1 cellular context compared by ENCODE assay signal in the genomic region with DNA sequence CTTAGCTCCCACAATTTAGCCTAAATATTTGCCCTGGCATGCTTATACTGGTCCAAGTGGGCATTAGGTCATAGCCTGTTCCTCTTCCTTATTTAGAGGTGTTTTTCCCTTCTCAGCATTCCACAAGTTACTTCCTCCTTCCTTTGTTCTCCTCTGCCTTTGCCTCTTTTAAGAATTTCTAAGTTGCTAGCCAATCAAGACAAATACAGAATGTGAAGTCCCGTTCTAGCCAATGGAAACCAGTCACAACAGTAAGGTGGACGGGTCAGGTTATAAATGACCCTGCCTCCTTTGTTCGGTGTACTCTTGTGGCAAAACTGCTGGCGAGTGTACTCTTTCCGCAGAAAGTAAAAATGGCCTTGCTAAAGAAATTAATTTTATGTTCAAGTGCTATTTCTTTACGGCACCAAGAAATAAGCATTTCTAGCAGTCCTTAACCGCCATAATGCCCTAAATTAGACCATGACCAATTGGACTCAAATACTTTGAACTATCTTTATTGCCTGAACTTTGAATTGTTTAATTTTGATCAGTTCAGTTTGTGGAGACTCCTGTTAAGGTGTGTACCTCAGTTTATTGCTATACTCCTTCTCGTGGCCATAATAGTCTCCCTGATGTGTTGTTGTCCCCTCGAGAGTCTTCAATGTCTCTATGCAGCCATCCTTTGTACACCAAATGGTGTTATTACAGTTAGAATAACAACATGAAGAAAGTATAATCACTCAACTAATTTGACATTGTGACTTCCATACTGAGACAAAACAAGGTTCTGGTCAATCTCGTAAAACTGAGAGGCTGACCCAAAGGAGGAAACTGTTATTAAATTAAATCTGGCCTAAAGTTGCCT.
TF ChIP-seq lines count a peak whose summit lies in the region.

No MANE protein-coding gene starts in this region.

TF ChIP-seq in HepG2, 621 proteins besides CTCF, POLR2A, EP300 and RAD21:
- TF ChIP-seq ZSCAN31 (CRISPR knock-in tag; IDR thresholded peaks at IDR 0.05; ENCODE audit: low read depth) (no peak), KLF13 (CRISPR knock-in tag; IDR thresholded peaks at IDR 0.05) (no peak), NFYC (CRISPR knock-in tag; IDR thresholded peaks at IDR 0.05) (no peak), ZSCAN25 (CRISPR knock-in tag; IDR thresholded peaks at IDR 0.05) (no peak), ZNF691 (CRISPR knock-in tag; IDR thresholded peaks at IDR 0.05; ENCODE audit: borderline replicate concordance, low read depth) (no peak), ZSCAN22 (CRISPR knock-in tag; IDR thresholded peaks at IDR 0.05) (no peak)
- TF ChIP-seq, protein P1, sequence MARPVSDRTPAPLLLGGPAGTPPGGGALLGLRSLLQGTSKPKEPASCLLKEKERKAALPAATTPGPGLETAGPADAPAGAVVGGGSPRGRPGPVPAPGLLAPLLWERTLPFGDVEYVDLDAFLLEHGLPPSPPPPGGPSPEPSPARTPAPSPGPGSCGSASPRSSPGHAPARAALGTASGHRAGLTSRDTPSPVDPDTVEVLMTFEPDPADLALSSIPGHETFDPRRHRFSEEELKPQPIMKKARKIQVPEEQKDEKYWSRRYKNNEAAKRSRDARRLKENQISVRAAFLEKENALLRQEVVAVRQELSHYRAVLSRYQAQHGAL (CRISPR knock-in tag; IDR thresholded peaks at IDR 0.05; ENCODE audit: not compliant biosample characterization), result no peak
- TF ChIP-seq, protein P2, sequence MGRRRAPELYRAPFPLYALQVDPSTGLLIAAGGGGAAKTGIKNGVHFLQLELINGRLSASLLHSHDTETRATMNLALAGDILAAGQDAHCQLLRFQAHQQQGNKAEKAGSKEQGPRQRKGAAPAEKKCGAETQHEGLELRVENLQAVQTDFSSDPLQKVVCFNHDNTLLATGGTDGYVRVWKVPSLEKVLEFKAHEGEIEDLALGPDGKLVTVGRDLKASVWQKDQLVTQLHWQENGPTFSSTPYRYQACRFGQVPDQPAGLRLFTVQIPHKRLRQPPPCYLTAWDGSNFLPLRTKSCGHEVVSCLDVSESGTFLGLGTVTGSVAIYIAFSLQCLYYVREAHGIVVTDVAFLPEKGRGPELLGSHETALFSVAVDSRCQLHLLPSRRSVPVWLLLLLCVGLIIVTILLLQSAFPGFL (CRISPR knock-in tag; IDR thresholded peaks at IDR 0.05), result no peak
